8 cellular contexts compared by ENCODE assay signal in the genomic region with DNA sequence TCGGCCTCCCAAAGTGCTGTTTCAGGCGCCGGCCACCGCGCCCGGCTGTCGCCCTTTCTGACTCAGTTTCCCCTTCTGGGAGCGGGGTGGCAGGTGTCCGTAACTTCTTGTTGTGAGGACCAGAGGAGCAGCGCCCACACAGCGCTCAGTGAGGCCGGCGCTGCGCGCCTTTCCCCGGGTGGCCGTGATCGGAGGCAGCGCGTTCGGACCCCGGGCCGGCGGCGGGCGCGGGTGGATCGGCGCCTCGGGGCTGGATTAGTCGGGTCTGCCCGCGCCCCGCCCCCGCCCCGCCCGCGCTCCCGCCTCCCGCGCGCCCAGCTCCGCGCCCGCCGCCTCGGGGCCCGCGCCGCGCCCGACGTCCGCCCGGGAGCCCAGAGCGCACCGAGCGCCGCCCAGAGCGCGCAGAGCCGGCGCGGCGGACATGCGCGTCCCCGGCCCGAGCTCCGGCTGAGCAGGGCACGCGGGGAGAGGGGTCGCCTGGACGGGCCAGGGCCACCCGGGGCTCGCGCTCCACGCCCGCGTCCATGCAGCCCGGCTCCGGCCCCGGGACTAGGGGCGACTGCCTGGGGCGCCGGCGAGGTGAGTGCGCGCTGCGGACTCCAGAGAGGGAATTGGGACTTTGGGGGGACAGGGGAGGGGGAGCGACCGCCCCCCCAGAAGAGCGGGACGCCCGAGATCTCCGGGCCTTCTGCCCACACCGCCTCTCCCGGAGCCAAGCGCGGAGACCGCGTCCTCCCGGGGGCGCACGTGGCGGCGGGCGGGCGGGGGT. TPM values are rescaled to one million over a fixed set of nuclear protein-coding genes. Genes with fewer than 3 reads are reported as not detected.
A peak's percentile ranks its signal among the peaks of the same experiment; 100 is the strongest.
DNase-seq lines count a peak whose midpoint lies in the region; ATAC-seq and TF ChIP-seq lines count a peak whose summit lies in the region.

No MANE protein-coding gene starts in this region.

- H3K27ac ChIP-seq in SK-N-MC, result peak overlapping the region; percentile 50; the same call in 1 of the 2 replicates

- no peak for TF ChIP-seq CTCF in cardiac fibroblast (IDR thresholded peaks at IDR 0.05; ENCODE audit: low read depth, low read length)
- TF ChIP-seq CTCF in kidney epithelial cell (IDR thresholded peaks at IDR 0.05; ENCODE audit: insufficient read depth, low read length, poor library complexity, severe bottlenecking), result no peak

- ATAC-seq in HG02610 (IDR thresholded peaks at IDR 0.05; ENCODE audit: unreplicated experiment), result no peak

- H3K27me3 ChIP-seq in kidney epithelial cell (ENCODE audit: control insufficient read depth, insufficient read depth, low read length), result no peaks in the 10 kb centered on the region

- H3K4me3 ChIP-seq in SK-N-MC, result peak overlapping the region; percentile 86
- peak overlapping the region; percentile 55 to 60 for H3K4me3 ChIP-seq in cardiac fibroblast (replicated peaks in 1 of 2; ENCODE audit: low read depth in 2 of 2, low read length in 2 of 2)
- H3K4me3 ChIP-seq in kidney epithelial cell (ENCODE audit: low read depth, low read length), result peak overlapping the region; percentile 77

- H3K9ac ChIP-seq in SK-N-MC (ENCODE audit: insufficient read length), result peak overlapping the region; percentile 78

- H3K36me3 ChIP-seq in SK-N-MC (ENCODE audit: insufficient read depth, low read length) (no peaks in the 10 kb centered on the region), kidney epithelial cell (ENCODE audit: control insufficient read depth, insufficient read depth, low read length) (no peaks in the 10 kb centered on the region)

- no peaks in the 10 kb centered on the region for H3K9me3 ChIP-seq in SK-N-MC (ENCODE audit: low read depth, low read length)

- DNase-seq in NCI-H1436 (lab: John Stamatoyannopoulos, UW), result peak; percentile 34
- no peak for DNase-seq in NCI-H1436 treated with DMSO at 0.1 percent for 48 hours (lab: John Stamatoyannopoulos, UW)
- DNase-seq in LoVo (ENCODE audit: low spot score), result peak; percentile 78
- no peak for DNase-seq in SK-N-MC (ENCODE audit: low read depth, low spot score)
- peak; percentile 33 to 49 for DNase-seq in cardiac fibroblast (ENCODE audit: low read depth in 2 of 2)
- no peak for DNase-seq in kidney epithelial cell (ENCODE audit: low read depth)
- DNase-seq in stimulated activated CD4-positive, alpha-beta T cell treated with anti-CD3 and anti-CD28 coated beads, Interleukin-1b, Interleukin-23, amount 100 ng/mL, for 48 hours, result peak; percentile 37

RNA-seq across cellular contexts. Expression of a gene that starts 50.5 kb away (rescaled TPM):
- total RNA-seq in kidney epithelial cell, result not detected in 2 replicates

RNA-seq across cellular contexts. Expression of a gene that starts 58.7 kb away (rescaled TPM):
- total RNA-seq in kidney epithelial cell, result not detected in 2 replicates

Comparison
In these comparisons a context has a peak if more than half of its experiments do, and no peak if none do; other contexts are left out.
1. DNase-seq: peak in NCI-H1436 (single experiment), LoVo (single experiment), cardiac fibroblast (2 of 2) and stimulated activated CD4-positive, alpha-beta T cell treated with anti-CD3 and anti-CD28 coated beads, Interleukin-1b, Interleukin-23, amount 100 ng/mL, for 48 hours (single experiment); none in NCI-H1436 treated with DMSO at 0.1 percent for 48 hours (single experiment), SK-N-MC (single experiment) and kidney epithelial cell (single experiment).
2. Peak in every context shown above with its lines, with median percentiles within 50 percentile points of each other: H3K4me3 ChIP-seq.